Comparison of ENCODE assay signal across 25 cellular contexts in genomic region chr5:130278136-130278535, GRCh38.
"Had no signal": no experiment of that assay in that cellular context is flagged by ENCODE, and none has a peak within 500 bp of the region (broad histone marks: within the 10 kb centered on the region; RNA-seq: fewer than 3 reads in every experiment).

No MANE protein-coding gene starts in this region.

- H3K27ac Mint-ChIP-seq: activated CD4-positive, alpha-beta memory T cell treated with anti-CD3 and anti-CD28 coated beads for 36 hours; activated naive CD4-positive, alpha-beta T cell treated with anti-CD3 and anti-CD28 coated beads, Interleukin-2, amount 10 ng/mL, durations not matched to agents 7 days and 5 days; effector memory CD8-positive, alpha-beta T cell; natural killer cell treated with Interleukin-12 subunit alpha and Interleukin-12 subunit beta and Interleukin-15 and Interleukin-18, amount 100 ng/mL, for 72 hours had no signal

- H3K4me3 Mint-ChIP-seq: activated CD4-positive, alpha-beta memory T cell treated with anti-CD3 and anti-CD28 coated beads for 36 hours; activated naive CD4-positive, alpha-beta T cell treated with anti-CD3 and anti-CD28 coated beads, Interleukin-2, amount 10 ng/mL, durations not matched to agents 7 days and 5 days; effector memory CD8-positive, alpha-beta T cell; natural killer cell treated with Interleukin-12 subunit alpha and Interleukin-12 subunit beta and Interleukin-15 and Interleukin-18, amount 100 ng/mL, for 72 hours had no signal

- ATAC-seq: activated CD4-positive, CD25-positive, alpha-beta regulatory T cell treated with anti-CD3 and anti-CD28 coated beads, Interleukin-2, amount 50 U/mL, for 24 hours; effector memory CD8-positive, alpha-beta T cell; left lung had no signal

- H3K4me3 ChIP-seq: left lung, lower lobe of right lung, right lobe of liver, suprapubic skin, tibial artery had no signal

- H3K27me3 Mint-ChIP-seq: activated CD4-positive, alpha-beta memory T cell treated with anti-CD3 and anti-CD28 coated beads for 36 hours; activated naive CD4-positive, alpha-beta T cell treated with anti-CD3 and anti-CD28 coated beads, Interleukin-2, amount 10 ng/mL, durations not matched to agents 7 days and 5 days; effector memory CD8-positive, alpha-beta T cell; natural killer cell treated with Interleukin-12 subunit alpha and Interleukin-12 subunit beta and Interleukin-15 and Interleukin-18, amount 100 ng/mL, for 72 hours had no signal

- H3K27ac ChIP-seq: left lung, lower lobe of right lung, neutrophil, right lobe of liver, suprapubic skin, VCaP had no signal

- H3K9me3 Mint-ChIP-seq: activated CD4-positive, alpha-beta memory T cell treated with anti-CD3 and anti-CD28 coated beads for 36 hours; activated naive CD4-positive, alpha-beta T cell treated with anti-CD3 and anti-CD28 coated beads, Interleukin-2, amount 10 ng/mL, durations not matched to agents 7 days and 5 days had no signal

- H3K36me3 ChIP-seq: left lung, lower lobe of right lung, neutrophil, right lobe of liver, suprapubic skin, tibial artery had no signal

- H3K27me3 ChIP-seq: left lung, neutrophil, right lobe of liver, suprapubic skin, tibial artery had no signal

- H3K4me1 Mint-ChIP-seq: activated naive CD4-positive, alpha-beta T cell treated with anti-CD3 and anti-CD28 coated beads, Interleukin-2, amount 10 ng/mL, durations not matched to agents 7 days and 5 days had no signal

- H3K36me3 Mint-ChIP-seq: activated CD4-positive, alpha-beta memory T cell treated with anti-CD3 and anti-CD28 coated beads for 36 hours; activated naive CD4-positive, alpha-beta T cell treated with anti-CD3 and anti-CD28 coated beads, Interleukin-2, amount 10 ng/mL, durations not matched to agents 7 days and 5 days; natural killer cell treated with Interleukin-12 subunit alpha and Interleukin-12 subunit beta and Interleukin-15 and Interleukin-18, amount 100 ng/mL, for 72 hours had no signal

- H3K4me1 ChIP-seq: left lung, lower lobe of right lung, right lobe of liver, suprapubic skin had no signal

- H3K9me3 ChIP-seq: left lung, lower lobe of right lung, neutrophil, right lobe of liver, suprapubic skin, tibial artery had no signal

- DNase-seq: activated CD4-positive, alpha-beta memory T cell treated with anti-CD3 and anti-CD28 coated beads for 36 hours; activated CD4-positive, alpha-beta T cell treated with anti-CD3 and anti-CD28 coated beads for 48 hours; activated CD8-positive, alpha-beta memory T cell treated with anti-CD3 and anti-CD28 coated beads, Interleukin-2, amount 50 U/mL, for 4 hours; activated gamma-delta T cell; activated naive CD4-positive, alpha-beta T cell treated with anti-CD3 and anti-CD28 coated beads, Interleukin-2, amount 10 ng/mL, durations not matched to agents 7 days and 5 days; activated T-cell treated with anti-CD3 and anti-CD28 coated beads, Interleukin-2, amount 50 U/mL, for 1 hour; amygdala; caudate nucleus; cortex of kidney; effector memory CD8-positive, alpha-beta T cell; head of caudate nucleus; hippocampal formation; left lung; lower lobe of right lung; mesendoderm; stimulated activated CD4-positive, alpha-beta T cell treated with anti-CD3 and anti-CD28 coated beads, Interleukin-12 subunit alpha, Interleukin-12 subunit beta, amount 100 ng/mL, for 4 hours; stimulated activated CD4-positive, alpha-beta T cell treated with anti-CD3 and anti-CD28 coated beads, Interleukin-4, amount 100 ng/mL, for 1 hour; T-helper 9 cell; tibial artery had no signal
